ENCODE assay signal across 8 cellular contexts in the genomic region with DNA sequence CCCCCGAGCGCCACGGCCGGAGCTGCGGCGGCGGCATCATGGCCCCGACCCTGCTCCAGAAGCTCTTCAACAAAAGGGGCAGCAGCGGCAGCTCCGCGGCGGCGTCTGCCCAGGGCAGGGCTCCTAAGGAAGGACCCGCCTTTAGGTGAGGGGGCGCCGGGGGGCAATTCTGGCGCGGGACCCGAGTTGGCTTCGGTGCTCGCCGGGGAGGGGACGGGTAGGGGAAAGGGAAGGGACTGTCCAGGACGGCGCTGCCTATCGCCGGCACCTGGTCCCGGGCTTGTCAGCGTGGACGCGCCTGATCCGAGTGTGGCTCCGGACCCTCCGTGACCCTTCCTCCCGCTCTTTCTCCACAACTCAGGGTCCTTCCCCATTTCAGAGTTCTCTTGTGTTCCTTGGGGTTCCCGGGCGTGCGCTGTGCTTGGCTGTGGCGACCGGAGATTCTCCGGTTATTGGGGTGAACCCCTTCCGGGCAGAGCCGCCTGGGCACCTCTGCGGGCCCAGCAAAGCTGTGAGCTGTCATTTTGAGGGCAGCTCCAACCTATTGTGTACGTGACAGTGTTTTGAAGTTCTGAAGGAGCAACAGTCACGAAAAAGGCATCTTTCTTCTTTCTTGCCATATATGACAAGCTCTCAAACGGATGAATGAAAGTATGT. TPM values are rescaled to one million over a fixed set of nuclear protein-coding genes. Genes with fewer than 3 reads are reported as not detected.
DNase-seq lines count a peak whose midpoint lies in the region; ATAC-seq, FAIRE-seq and TF ChIP-seq lines count a peak whose summit lies in the region.

No MANE protein-coding gene starts in this region.

- no peak; the same call in 1 of the 2 replicates for TF ChIP-seq POLR2A in GM12878 (IDR thresholded peaks at IDR 0.05; ENCODE audit: low read depth, low read length)

- H3K9me3 Mint-ChIP-seq in T-helper 2 cell treated with Interferon-gamma antibody and Interleukin-4, amounts not matched to agents 5 μg/mL and 100 μg/mL, for 36 hours: no peaks in the 10 kb centered on the region

- H3K4me2 ChIP-seq in GM12878 (ENCODE audit: control insufficient read depth, insufficient read depth): peak overlapping the region; percentile 90

- H3K36me3 ChIP-seq in GM12878 (ENCODE audit: control insufficient read depth in 2 of 2, insufficient read depth in 2 of 2, low read length in 1 of 2): no peaks in the 10 kb centered on the region
- no peaks in the 10 kb centered on the region for H3K36me3 ChIP-seq in iPS-18a (ENCODE audit: control insufficient read depth, low read depth, low read length)

- H3K4me3 ChIP-seq in GM12878 (peak overlapping the region; percentile 54), iPS-18a (ENCODE audit: low read length) (peak overlapping the region; percentile 82), skin epidermis (peak overlapping the region; percentile 58 to 93 (median 83))

- FAIRE-seq in GM19239 (lab: Jason Lieb, UNC) (peak; percentile 86), GM12878 (lab: Jason Lieb, UNC) (no peak)

- POLR2A ChIA-PET in GM12878 (lab: Charles Lee): interaction anchor here (1.0 to 1.4 kb wide), 3 partner anchors 14 to 42 kb away, joined by 3 to 7 read pairs (median 3); no protein-coding TSS in a partner anchor

- no peak overlapping the region; the same call in 1 of the 2 replicates for H3K27ac ChIP-seq in GM12878 (ENCODE audit: control insufficient read depth, insufficient read depth)
- H3K27ac ChIP-seq in iPS-18a (ENCODE audit: low read length): no peak overlapping the region
- peak overlapping the region; percentile 12 to 96 (median 87) for H3K27ac ChIP-seq in skin epidermis

- ATAC-seq in HG03432 (IDR thresholded peaks at IDR 0.05; ENCODE audit: unreplicated experiment) (peak; percentile 39), GM12878 (peak; percentile 57)

- H3K27me3 ChIP-seq in GM12878 (replicated peaks in 1 of 2; ENCODE audit: control insufficient read depth in 2 of 2, insufficient read depth in 2 of 2, low read length in 1 of 2): peaks cover 2% of the 10 kb centered on the region in 2 experiments; a peak in 1 of 4 replicates
- H3K27me3 ChIP-seq in iPS-18a (ENCODE audit: control insufficient read depth, insufficient read depth, low read length): peaks cover 26% of the 10 kb centered on the region

- peaks cover 4% of the 10 kb centered on the region for H3K79me2 ChIP-seq in GM12878 (ENCODE audit: control insufficient read depth, insufficient read depth, low read length)

- peak overlapping the region; percentile 97 for H3K27ac Mint-ChIP-seq in T-helper 2 cell treated with Interferon-gamma antibody and Interleukin-4, amounts not matched to agents 5 μg/mL and 100 μg/mL, for 36 hours

- no TSS peak for BruUV-seq in GM12878 (replicated peaks; lab: Mats Ljungman, UMichigan)

- H4K20me1 ChIP-seq in GM12878 (ENCODE audit: control insufficient read depth, insufficient read depth): no peaks in the 10 kb centered on the region

- no peak for TF ChIP-seq CTCF in GM12878 (IDR thresholded peaks at IDR 0.05 in 2 of 3, conservative IDR thresholded peaks at IDR 0.05 in 1 of 3; ENCODE audit: control insufficient read depth in 2 of 3, extremely low read depth in 1 of 3, insufficient read depth in 1 of 3, low read depth in 3 of 3, low read length in 3 of 3)

- TF ChIP-seq RAD21 in GM12878 (IDR thresholded peaks at IDR 0.05; ENCODE audit: insufficient read depth, low read depth, low read length): no peak

- no peak for TF ChIP-seq EP300 in GM12878 (IDR thresholded peaks at IDR 0.05; ENCODE audit: borderline replicate concordance in 1 of 2, control insufficient read depth in 1 of 2, low read depth in 2 of 2, low read length in 2 of 2)

- DNase-seq in ACHN (peak; percentile 35), GM19239 (ENCODE audit: insufficient read length, low spot score) (peak; percentile 36), GM12878 (ENCODE audit: low read depth, low spot score) (no peak), NCI-H524 (lab: John Stamatoyannopoulos, UW) (no peak)
- peak; percentile 45 for DNase-seq in T-helper 2 cell treated with Interferon-gamma antibody and Interleukin-4, amounts not matched to agents 5 μg/mL and 100 μg/mL, for 36 hours (ENCODE audit: low spot score)

- in situ Hi-C loops in ACHN (cut with HindIII; ENCODE audit: low pct_ligation_motif_present, low pct_unique_long_range_greater_than_20kb, low sequenced_read_pairs) (no loop called here), GM12878 (cut with MboI) (no loop called here)

- intact Hi-C loops in GM12878 (cut with micrococcal nuclease; ENCODE audit: unreplicated experiment): no loop called here

- H3K4me1 Mint-ChIP-seq in T-helper 2 cell treated with Interferon-gamma antibody and Interleukin-4, amounts not matched to agents 5 μg/mL and 100 μg/mL, for 36 hours (ENCODE audit: low read depth): peaks cover 36% of the 10 kb centered on the region

- peak overlapping the region; percentile 61; the same call in 1 of the 2 replicates for H3K9ac ChIP-seq in GM12878 (ENCODE audit: control insufficient read depth, insufficient read depth, low read length)
- peak overlapping the region; percentile 54 for H3K9ac ChIP-seq in iPS-18a (ENCODE audit: low read length)

- 5% methylated on average over 37 of the region's 47 CpGs for WGBS in GM12878 (ENCODE audit: insufficient coverage, insufficient replicate concordance, low lambda C conversion rate, missing lambda C conversion rate)

- CTCF ChIA-PET in GM12878 (lab: Yijun Ruan, JAX): interaction anchor here (0.7 to 2.5 kb wide), 9 partner anchors 10 to 433 kb away, joined by 3 to 10 read pairs (median 3); no protein-coding TSS in a partner anchor

- H3K4me1 ChIP-seq in GM12878 (ENCODE audit: control insufficient read depth, insufficient read depth, low read length): no peaks in the 10 kb centered on the region; the same call in 1 of the 2 replicates
- peaks cover 5% of the 10 kb centered on the region for H3K4me1 ChIP-seq in iPS-18a (ENCODE audit: control insufficient read depth, low read depth, low read length)

- H2AFZ ChIP-seq in GM12878 (ENCODE audit: control insufficient read depth, low read depth, low read length): peak overlapping the region; percentile 70

- H3K9me3 ChIP-seq in GM12878 (replicated peaks; ENCODE audit: control insufficient read depth, insufficient read depth, low read length) (no peaks in the 10 kb centered on the region), iPS-18a (ENCODE audit: control insufficient read depth, low read depth, low read length) (no peaks in the 10 kb centered on the region)

- SMC1A ChIA-PET in GM12878 (lab: Charles Lee; ENCODE audit: uncharacterized antibody, unreplicated experiment): interaction anchor here (0.7 to 2.9 kb wide), 15 partner anchors 10 to 249 kb away, joined by 3 to 16 read pairs (median 5); no protein-coding TSS in a partner anchor

- peaks cover 7% of the 10 kb centered on the region for H3K27me3 Mint-ChIP-seq in T-helper 2 cell treated with Interferon-gamma antibody and Interleukin-4, amounts not matched to agents 5 μg/mL and 100 μg/mL, for 36 hours (ENCODE audit: low read depth)

- RAD21 ChIA-PET in GM12878 (lab: Charles Lee; ENCODE audit: unreplicated experiment): interaction anchor here (1.0 to 2.3 kb wide), 8 partner anchors 17 to 247 kb away, joined by 3 to 10 read pairs (median 6); no protein-coding TSS in a partner anchor

- H3K36me3 Mint-ChIP-seq in T-helper 2 cell treated with Interferon-gamma antibody and Interleukin-4, amounts not matched to agents 5 μg/mL and 100 μg/mL, for 36 hours (ENCODE audit: low read depth): peaks cover 3% of the 10 kb centered on the region

- H3K4me3 Mint-ChIP-seq in T-helper 2 cell treated with Interferon-gamma antibody and Interleukin-4, amounts not matched to agents 5 μg/mL and 100 μg/mL, for 36 hours: peak overlapping the region; percentile 99

TF ChIP-seq in GM12878, 131 proteins besides CTCF, POLR2A, EP300 and RAD21 (continues in another document):
- TF ChIP-seq SREBF1 (IDR thresholded peaks at IDR 0.05; ENCODE audit: low read length) (no peak), CREB1 (IDR thresholded peaks at IDR 0.05; ENCODE audit: low read depth) (no peak), NBN (IDR thresholded peaks at IDR 0.05) (no peak), CBX3 (IDR thresholded peaks at IDR 0.05; ENCODE audit: borderline replicate concordance, low read depth) (no peak)

RNA-seq across cellular contexts. Expression of a gene that starts 0.5 kb away (rescaled TPM):
- total RNA-seq in GM12878 (2013; cell fraction: nucleolus; rRNA removed): 7.1 and 7.9 TPM in 2 replicates
- 0.17 and 0.22 TPM in 2 replicates for total RNA-seq in GM12878 (2014; rRNA removed)
- 0.23 and 0.27 TPM in 2 replicates for total RNA-seq in GM12878 (2014; rRNA removed; fragmentation: Illumina TruSeq; extraction: Trizol)
- 0.32 and 0.38 TPM in 2 replicates for total RNA-seq in GM12878 (2021)
- polyA plus RNA-seq in GM12878 (2011; ENCODE audit: low read depth): 0.92 TPM
- 0.32 and 0.38 TPM in 2 replicates for polyA plus RNA-seq in GM12878 (2011; rRNA removed)
- polyA plus RNA-seq in GM12878 (2011; cell fraction: cytosol; rRNA removed): 0.25 TPM in 2 replicates
- 0.21 and 0.23 TPM in 2 replicates for polyA plus RNA-seq in GM12878 (2011; cell fraction: nucleus; rRNA removed)
- polyA plus RNA-seq in GM12878 (2012): 1.8 and 2.2 TPM in 2 replicates
- 0.11 and 0.12 TPM in 2 replicates for polyA plus RNA-seq in GM12878 (2014; fragmentation: Illumina TruSeq; extraction: Trizol)
- polyA plus RNA-seq in GM12878 (2014; fragmentation: Nextera tagmentation; extraction: Ambion mirVana): under 1 TPM; 0.03 to 0.04 TPM
- 0.06 and 0.20 TPM in 2 replicates for polyA plus RNA-seq in GM12878 (2014; rRNA removed)
- under 1 TPM; 0.12 to 0.13 TPM for polyA plus RNA-seq in GM12878 (2016; fragmentation: Nextera tagmentation; extraction: Ambion mirVana)
- polyA minus RNA-seq in GM12878 (2011; rRNA and poly(A)+ RNA removed): 0.57 and 1.8 TPM in 2 replicates
- 0.13 and 0.31 TPM in 2 replicates for polyA minus RNA-seq in GM12878 (2011; cell fraction: cytosol; rRNA and poly(A)+ RNA removed)
- 0.36 and 0.86 TPM in 2 replicates for polyA minus RNA-seq in GM12878 (2011; cell fraction: nucleus; rRNA and poly(A)+ RNA removed)

RNA-seq across cellular contexts. Expression of a gene that starts 46.1 kb away (rescaled TPM):
- total RNA-seq in GM12878 (2013; cell fraction: nucleolus; rRNA removed): 9.3 and 11.1 TPM in 2 replicates
- total RNA-seq in GM12878 (2014; rRNA removed) (25.1 and 28.9 TPM in 2 replicates), GM12878 (2014; rRNA removed; fragmentation: Illumina TruSeq; extraction: Trizol) (55.2 and 56.1 TPM in 2 replicates), GM12878 (2021) (21.7 and 21.9 TPM in 2 replicates)
- polyA plus RNA-seq in GM12878 (2011; ENCODE audit: low read depth): 17.4 TPM
- polyA plus RNA-seq in GM12878 (2011; rRNA removed) (35.1 and 40.7 TPM in 2 replicates), GM12878 (2014; fragmentation: Illumina TruSeq; extraction: Trizol) (64.3 and 105 TPM in 2 replicates), GM12878 (2014; fragmentation: Nextera tagmentation; extraction: Ambion mirVana) (10 to 100 TPM; 24.4 to 43.9 TPM), GM12878 (2014; rRNA removed) (29.3 and 33.1 TPM in 2 replicates), GM12878 (2016; fragmentation: Nextera tagmentation; extraction: Ambion mirVana) (10 to 100 TPM; 55.2 to 55.5 TPM)
- 22.0 and 22.1 TPM in 2 replicates for polyA plus RNA-seq in GM12878 (2011; cell fraction: cytosol; rRNA removed)
- 16.3 and 23.1 TPM in 2 replicates for polyA plus RNA-seq in GM12878 (2011; cell fraction: nucleus; rRNA removed)
- polyA plus RNA-seq in GM12878 (2012): 19.3 and 25.0 TPM in 2 replicates
- polyA minus RNA-seq in GM12878 (2011; rRNA and poly(A)+ RNA removed): 7.8 and 8.7 TPM in 2 replicates
- polyA minus RNA-seq in GM12878 (2011; cell fraction: cytosol; rRNA and poly(A)+ RNA removed): 4.0 and 6.5 TPM in 2 replicates
- 8.3 and 10.9 TPM in 2 replicates for polyA minus RNA-seq in GM12878 (2011; cell fraction: nucleus; rRNA and poly(A)+ RNA removed)

Comparison
In these comparisons a context has a peak if more than half of its experiments do, and no peak if none do; other contexts are left out.
1. DNase-seq: peak in ACHN (single experiment), GM19239 (single experiment) and T-helper 2 cell treated with Interferon-gamma antibody and Interleukin-4, amounts not matched to agents 5 μg/mL and 100 μg/mL, for 36 hours (single experiment); none in GM12878 (single experiment) and NCI-H524 (0 of 2).
2. H3K27ac ChIP-seq: peak in skin epidermis (21 of 21); none in GM12878 (single experiment) and iPS-18a (single experiment).
3. Peak in every context shown above with its lines, with median percentiles within 50 percentile points of each other: H3K4me3 ChIP-seq.